Comparison of ENCODE assay signal across 1 cellular context in genomic region chr13:112587767-112588489, GRCh38.
TF ChIP-seq lines count a peak whose summit lies in the region.

Gene TUBGCP3 (minus strand): TSS chr13:112588153. CDS start chr13:112587980, 173 bp downstream.

TF ChIP-seq in HepG2, 621 proteins besides CTCF, POLR2A, EP300 and RAD21 (continued from another document and continues in another):
- peak; percentile 83 for TF ChIP-seq ZNF451 (CRISPR knock-in tag; IDR thresholded peaks at IDR 0.05)
- TF ChIP-seq ZFP36 (IDR thresholded peaks at IDR 0.05; ENCODE audit: borderline replicate concordance, low read depth, low read length, partially characterized antibody), result no peak
- TF ChIP-seq THAP7 (CRISPR knock-in tag; IDR thresholded peaks at IDR 0.05), result peak; percentile 86; the same call in 1 of the 2 replicates
- TF ChIP-seq ZNF317 (CRISPR knock-in tag; IDR thresholded peaks at IDR 0.05), result peak; percentile 77; the same call in 1 of the 2 replicates
- TF ChIP-seq ZMAT3 (CRISPR knock-in tag; conservative IDR thresholded peaks at IDR 0.05), result peak; percentile 98
- peak; percentile 95 for TF ChIP-seq EEA1 (CRISPR knock-in tag; IDR thresholded peaks at IDR 0.05; ENCODE audit: borderline replicate concordance)
- peak; percentile 99; the same call in 1 of the 2 replicates for TF ChIP-seq E2F2 (CRISPR knock-in tag; IDR thresholded peaks at IDR 0.05; ENCODE audit: borderline replicate concordance)
- TF ChIP-seq ELF4 (CRISPR knock-in tag; IDR thresholded peaks at IDR 0.05; ENCODE audit: borderline replicate concordance), result no peak
- TF ChIP-seq CEBPG (CRISPR knock-in tag; IDR thresholded peaks at IDR 0.05), result 0 out of 2 replicates have a peak, but pooled peaks have one; percentile 24
- peak; percentile 90 for TF ChIP-seq ZBTB43 (CRISPR knock-in tag; conservative IDR thresholded peaks at IDR 0.05)
- no peak for TF ChIP-seq MNT (IDR thresholded peaks at IDR 0.05)
- peak; percentile 89 for TF ChIP-seq PHF8 (CRISPR knock-in tag; IDR thresholded peaks at IDR 0.05)
- peak; percentile 82 for TF ChIP-seq DZIP1 (CRISPR knock-in tag; IDR thresholded peaks at IDR 0.05)
- no peak for TF ChIP-seq ZEB1 (IDR thresholded peaks at IDR 0.05; ENCODE audit: insufficient replicate concordance, low read depth)
- TF ChIP-seq BRF2 (CRISPR knock-in tag; IDR thresholded peaks at IDR 0.05), result peak; percentile 92
- peak; percentile 96 for TF ChIP-seq RBM39 (IDR thresholded peaks at IDR 0.05; ENCODE audit: low read depth, low read length, poor library complexity, severe bottlenecking)
- no peak for TF ChIP-seq NONO (IDR thresholded peaks at IDR 0.05)
- TF ChIP-seq NONO (CRISPR knock-in tag; conservative IDR thresholded peaks at IDR 0.05), result peak; percentile 95; the same call in 1 of the 2 replicates
- TF ChIP-seq IRX3 (CRISPR knock-in tag; IDR thresholded peaks at IDR 0.05; ENCODE audit: borderline replicate concordance, low read depth), result peak; percentile 36; the same call in 1 of the 2 replicates
- TF ChIP-seq PBX2 (CRISPR knock-in tag; IDR thresholded peaks at IDR 0.05), result no peak
- TF ChIP-seq MAFF (IDR thresholded peaks at IDR 0.05; ENCODE audit: low read depth, low read length), result no peak
- TF ChIP-seq ISL2 (CRISPR knock-in tag; IDR thresholded peaks at IDR 0.05), result 0 out of 2 replicates have a peak, but pooled peaks have one; percentile 41
- peak; percentile 88; the same call in 1 of the 2 replicates for TF ChIP-seq ZNF251 (CRISPR knock-in tag; IDR thresholded peaks at IDR 0.05)
- peak; percentile 68; the same call in 1 of the 2 replicates for TF ChIP-seq RXRA (CRISPR knock-in tag; IDR thresholded peaks at IDR 0.05)
- 0 out of 2 replicates have a peak, but pooled peaks have one; percentile 71 for TF ChIP-seq ZBTB46 (CRISPR knock-in tag; IDR thresholded peaks at IDR 0.05; ENCODE audit: borderline replicate concordance)
- TF ChIP-seq ZNF879 (CRISPR knock-in tag; IDR thresholded peaks at IDR 0.05), result peak; percentile 99
- peak; percentile 80 for TF ChIP-seq ZMYM4 (CRISPR knock-in tag; IDR thresholded peaks at IDR 0.05)
- TF ChIP-seq ZNF17 (CRISPR knock-in tag; IDR thresholded peaks at IDR 0.05), result 0 out of 2 replicates have a peak, but pooled peaks have one; percentile 80
- TF ChIP-seq RARA (CRISPR knock-in tag; IDR thresholded peaks at IDR 0.05), result peak; percentile 55
- no peak for TF ChIP-seq ZFP36L1 (CRISPR knock-in tag; IDR thresholded peaks at IDR 0.05)
- TF ChIP-seq MLLT10 (CRISPR knock-in tag; IDR thresholded peaks at IDR 0.05), result no peak
- TF ChIP-seq ZNF343 (CRISPR knock-in tag; IDR thresholded peaks at IDR 0.05), result peak; percentile 98
- TF ChIP-seq PCBP1 (IDR thresholded peaks at IDR 0.05; ENCODE audit: borderline replicate concordance, low read depth, low read length), result no peak
- TF ChIP-seq SMAD9 (CRISPR knock-in tag; IDR thresholded peaks at IDR 0.05), result 0 out of 2 replicates have a peak, but pooled peaks have one; percentile 67
- peak; percentile 64 for TF ChIP-seq RERE (CRISPR knock-in tag; IDR thresholded peaks at IDR 0.05; ENCODE audit: low read depth)
- TF ChIP-seq AGO1 (IDR thresholded peaks at IDR 0.05; ENCODE audit: low read depth, low read length, poor library complexity, severe bottlenecking), result peak; percentile 50
- no peak; the same call in 1 of the 2 replicates for TF ChIP-seq HIC2 (CRISPR knock-in tag; IDR thresholded peaks at IDR 0.05; ENCODE audit: low read depth)
